1 cellular context compared by ENCODE assay signal in the genomic region with DNA sequence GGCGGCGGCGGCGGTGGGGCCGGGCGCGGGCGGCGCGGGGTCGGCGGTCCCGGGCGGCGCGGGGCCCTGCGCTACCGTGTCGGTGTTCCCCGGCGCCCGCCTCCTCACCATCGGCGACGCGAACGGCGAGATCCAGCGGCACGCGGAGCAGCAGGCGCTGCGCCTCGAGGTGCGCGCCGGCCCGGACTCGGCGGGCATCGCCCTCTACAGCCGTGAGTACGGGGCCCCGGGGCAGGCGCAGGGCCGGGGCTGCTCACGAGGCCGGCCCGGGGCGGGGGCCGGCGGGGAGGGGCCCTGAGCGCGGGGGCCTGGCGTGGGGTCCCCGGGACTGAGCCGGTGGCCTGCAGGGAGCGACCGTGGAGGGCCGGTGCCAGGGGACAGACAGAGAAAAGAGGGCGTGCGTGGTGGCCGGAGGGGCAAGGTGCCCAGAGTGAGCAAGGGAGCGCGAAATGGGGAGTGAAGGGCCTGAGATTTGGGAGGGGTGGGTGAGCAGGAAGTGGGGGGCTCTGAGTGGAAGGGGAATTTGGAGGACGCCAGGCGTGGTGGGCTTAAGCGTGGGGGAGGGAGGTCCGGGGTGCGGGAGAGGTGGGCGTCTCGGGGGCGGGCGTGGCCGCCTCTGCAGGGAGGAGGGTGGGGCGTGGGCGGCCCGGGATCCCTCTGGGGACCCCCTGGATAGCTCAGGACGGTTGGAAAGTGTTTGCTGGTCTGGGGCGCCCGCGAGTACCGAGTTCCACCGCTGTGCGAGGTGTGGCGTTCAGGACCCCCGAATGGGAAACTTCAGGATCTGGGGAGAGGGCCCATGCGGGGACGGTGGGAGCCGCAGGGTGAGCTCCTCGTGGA.
TF ChIP-seq lines count a peak whose summit lies in the region.

No MANE protein-coding gene starts in this region.

TF ChIP-seq in IMR-90, 13 proteins besides CTCF, POLR2A, EP300 and RAD21:
- TF ChIP-seq MAZ (IDR thresholded peaks at IDR 0.05; ENCODE audit: borderline replicate concordance, low read depth, low read length) (peak; percentile 57; the same call in 1 of the 2 replicates), NFE2L2 (IDR thresholded peaks at IDR 0.05; ENCODE audit: low read depth, low read length) (no peak)
